Comparison of ENCODE assay signal across 18 cellular contexts in genomic region chr6:162056061-162056460, GRCh38.
DNase-seq lines count a peak whose midpoint lies in the region; ATAC-seq, FAIRE-seq and TF ChIP-seq lines count a peak whose summit lies in the region.
"Had no signal": no experiment of that assay in that cellular context is flagged by ENCODE, and none has a peak within 500 bp of the region (broad histone marks: within the 10 kb centered on the region; RNA-seq: fewer than 3 reads in every experiment).

No MANE protein-coding gene starts in this region.

- CTCF ChIA-PET in A549 (lab: Yijun Ruan, JAX) = interaction anchor here (0.7 to 1.4 kb wide), 3 partner anchors 75 to 220 kb away, joined by 3 to 4 read pairs (median 3); no protein-coding TSS in a partner anchor
- CTCF ChIA-PET in IMR-90 (lab: Yijun Ruan, JAX) = no interaction called here

- no peaks in the 10 kb centered on the region for H3K9me3 Mint-ChIP-seq in neural progenitor cell

- TF ChIP-seq CTCF in A549 (IDR thresholded peaks at IDR 0.05) (no peak), IMR-90 (conservative IDR thresholded peaks at IDR 0.05; ENCODE audit: low read depth, low read length) (no peak), neural progenitor cell (IDR thresholded peaks at IDR 0.05) (no peak)

- dilution Hi-C loops in IMR-90 (cut with HindIII; ENCODE audit: low sequenced_read_pairs, unreplicated experiment) = no loop called here

- no peak overlapping the region for H3K4me3 Mint-ChIP-seq in neural progenitor cell
- H3K4me3 Mint-ChIP-seq: CD14-positive monocyte had no signal

- H3K14ac ChIP-seq in IMR-90 (replicated peaks; ENCODE audit: low read depth, low read length) = no peak overlapping the region

- no peaks in the 10 kb centered on the region for H3F3A ChIP-seq in neural progenitor cell (ENCODE audit: low read depth)

- no peaks in the 10 kb centered on the region for H3K9me1 ChIP-seq in IMR-90 (ENCODE audit: insufficient read depth, low read length)

- no peaks in the 10 kb centered on the region for H3K36me3 Mint-ChIP-seq in neural progenitor cell
- H3K36me3 Mint-ChIP-seq: CD14-positive monocyte had no signal

- H2BK120ac ChIP-seq in IMR-90 (ENCODE audit: low read depth, low read length) = no peak overlapping the region

- TF ChIP-seq RAD21 in A549 (conservative IDR thresholded peaks at IDR 0.05 in 1 of 2, IDR thresholded peaks at IDR 0.05 in 1 of 2) (no peak), IMR-90 (IDR thresholded peaks at IDR 0.05; ENCODE audit: low read length) (no peak)

- H2AK9ac ChIP-seq in IMR-90 (replicated peaks; ENCODE audit: low read depth, low read length, poor library complexity) = no peak overlapping the region

- intact Hi-C loops in IMR-90 (cut with micrococcal nuclease) = no loop called here

- H3K27ac Mint-ChIP-seq in neural progenitor cell = no peak overlapping the region
- H3K27ac Mint-ChIP-seq: CD14-positive monocyte had no signal

- no peak overlapping the region for H2BK15ac ChIP-seq in IMR-90 (ENCODE audit: low read depth, low read length)

- no peak overlapping the region for H3K18ac ChIP-seq in IMR-90 (ENCODE audit: low read depth, low read length)

- H3K9ac ChIP-seq in BLaER1 treated with 17β-estradiol and CSF1 and Interleukin-3, amounts not matched to agents 10 nM and 100 nM = no peak overlapping the region
- H3K9ac ChIP-seq in IMR-90 (ENCODE audit: low read depth, low read length) (no peak overlapping the region), neural progenitor cell (no peak overlapping the region)

- H3K4me1 ChIP-seq in A549 (peaks cover 37% of the 10 kb centered on the region), IMR-90 (ENCODE audit: control insufficient read depth, insufficient read depth, low read length) (no peaks in the 10 kb centered on the region), neural progenitor cell (no peaks in the 10 kb centered on the region)
- H3K4me1 ChIP-seq in BLaER1 treated with 17β-estradiol and CSF1 and Interleukin-3, amounts not matched to agents 10 nM and 100 nM = peaks cover 10 to 65% (median 51%) of the 10 kb centered on the region in 10 experiments; a peak in 19 of 20 replicates
- H3K4me1 ChIP-seq: HAP-1 had no signal

- H3K4me2 ChIP-seq in A549 (peak overlapping the region; percentile 75), IMR-90 (ENCODE audit: low read depth, low read length) (no peak overlapping the region), neural progenitor cell (no peak overlapping the region)
- peak overlapping the region; percentile 48 to 78 (median 70); a peak in 18 of 22 replicates for H3K4me2 ChIP-seq in BLaER1 treated with 17β-estradiol and CSF1 and Interleukin-3, amounts not matched to agents 10 nM and 100 nM
- H3K4me2 ChIP-seq: PC-9 had no signal

- no peak for TF ChIP-seq POLR2A in A549 (IDR thresholded peaks at IDR 0.05; ENCODE audit: low read length)
- TF ChIP-seq POLR2A in IMR-90 (IDR thresholded peaks at IDR 0.05; ENCODE audit: low read depth, low read length) = no peak

- DNase-seq in A549 (ENCODE audit: low read depth in 1 of 2, low spot score in 1 of 2) (no peak), IMR-90 (no peak), neural progenitor cell (ENCODE audit: low spot score) (no peak), middle frontal gyrus (ENCODE audit: extremely low spot score, low spot score) (no peak), NCI-H1436 treated with DMSO at 0.1 percent for 48 hours (lab: John Stamatoyannopoulos, UW) (no peak), NCI-H1694 treated with DMSO at 0.1 percent for 48 hours (lab: John Stamatoyannopoulos, UW) (no peak)
- DNase-seq: COR-L47, NCI-H1105, NCI-H187, NCI-H2107, NCI-H345, NCI-H524 treated with DMSO at 0.1 percent for 48 hours, PC-9 had no signal

- H3K56ac ChIP-seq in IMR-90 (ENCODE audit: extremely low read depth, insufficient read depth, low read length) = no peak overlapping the region

- H3K79me2 ChIP-seq in neural progenitor cell (ENCODE audit: low read depth) = no peaks in the 10 kb centered on the region

- 97% methylated on average over 11 of the region's 11 CpGs for WGBS in A549 (ENCODE audit: missing lambda C conversion rate)
- WGBS in IMR-90 (ENCODE audit: extremely low coverage in 2 of 2, insufficient read length in 1 of 2), 2 experiments = 89% methylated on average over 7 of the region's 11 CpGs; no CpG with 5 or more reads in 1 of the 2 experiments

- BruUV-seq in IMR-90 (replicated peaks; lab: Mats Ljungman, UMichigan) = no TSS peak

- TF ChIP-seq EP300 in A549 (IDR thresholded peaks at IDR 0.05) = no peak

- H3K9me3 ChIP-seq in A549 (no peaks in the 10 kb centered on the region), IMR-90 (ENCODE audit: control insufficient read depth, insufficient read depth, low read length) (peaks cover 38% of the 10 kb centered on the region), neural progenitor cell (ENCODE audit: low read depth) (no peaks in the 10 kb centered on the region)
- H3K9me3 ChIP-seq in BLaER1 treated with 17β-estradiol and CSF1 and Interleukin-3, amounts not matched to agents 10 nM and 100 nM (replicated peaks in 1 of 11) = peaks cover 0 to 8% (median 6%) of the 10 kb centered on the region in 11 experiments; a peak in 9 of 22 replicates
- H3K9me3 ChIP-seq: HAP-1 had no signal

- H3K27me3 ChIP-seq in BLaER1 treated with 17β-estradiol and CSF1 and Interleukin-3, amounts not matched to agents 10 nM and 100 nM = no peaks in the 10 kb centered on the region
- no peaks in the 10 kb centered on the region for H3K27me3 ChIP-seq in IMR-90 (ENCODE audit: control insufficient read depth, insufficient read depth, low read length)
- no peaks in the 10 kb centered on the region for H3K27me3 ChIP-seq in neural progenitor cell

- no peak overlapping the region for H2BK5ac ChIP-seq in IMR-90 (ENCODE audit: low read depth, low read length, poor library complexity, severe bottlenecking)

- H3K79me1 ChIP-seq in IMR-90 (ENCODE audit: low read depth in 1 of 2, low read length in 2 of 2) = no peaks in the 10 kb centered on the region

- in situ Hi-C loops in IMR-90 (cut with MboI; ENCODE audit: low sequenced_read_pairs) = no loop called here

- H4K5ac ChIP-seq in IMR-90 (ENCODE audit: low read depth, low read length) = no peak overlapping the region

- H3K36me3 ChIP-seq in BLaER1 treated with 17β-estradiol and CSF1 and Interleukin-3, amounts not matched to agents 10 nM and 100 nM = no peaks in the 10 kb centered on the region; a peak in 1 of 22 replicates
- H3K36me3 ChIP-seq in IMR-90 (ENCODE audit: control insufficient read depth, insufficient read depth, low read length) (no peaks in the 10 kb centered on the region), neural progenitor cell (no peaks in the 10 kb centered on the region)
- H3K36me3 ChIP-seq: HAP-1 had no signal

- H3K27ac ChIP-seq in A549 (peak overlapping the region; percentile 82 to 89; a peak in 4 of 6 replicates), IMR-90 (ENCODE audit: insufficient read depth, low read length) (no peak overlapping the region), neural progenitor cell (no peak overlapping the region)
- H3K27ac ChIP-seq in BLaER1 treated with 17β-estradiol and CSF1 and Interleukin-3, amounts not matched to agents 10 nM and 100 nM = no peak overlapping the region
- H3K27ac ChIP-seq: PC-9, RWPE1 had no signal

- POLR2A ChIA-PET in A549 (lab: Yijun Ruan, JAX) (no interaction called here), IMR-90 (lab: Charles Lee; ENCODE audit: unreplicated experiment) (no interaction called here)

- no peaks in the 10 kb centered on the region for H4K20me1 ChIP-seq in BLaER1 treated with 17β-estradiol and CSF1 and Interleukin-3, amounts not matched to agents 10 nM and 100 nM
- H4K20me1 ChIP-seq in IMR-90 (ENCODE audit: insufficient read depth, low read length) (no peaks in the 10 kb centered on the region), neural progenitor cell (ENCODE audit: low read depth) (no peaks in the 10 kb centered on the region)

- no peak for FAIRE-seq in A549 (lab: Jason Lieb, UNC)
- FAIRE-seq: G401.6 had no signal

- no peak overlapping the region for H4K8ac ChIP-seq in IMR-90 (ENCODE audit: low read depth in 2 of 2, low read length in 2 of 2)

- H2BK20ac ChIP-seq in IMR-90 (ENCODE audit: low read depth, low read length) = no peak overlapping the region

- H2AFZ ChIP-seq in IMR-90 (replicated peaks; ENCODE audit: low read length, poor library complexity) (peak overlapping the region; percentile 11), neural progenitor cell (replicated peaks) (peak overlapping the region; percentile 21)
- H2AFZ ChIP-seq: PC-9 had no signal

- H3K4me1 Mint-ChIP-seq in neural progenitor cell = peaks cover 24% of the 10 kb centered on the region
- H3K4me1 Mint-ChIP-seq: CD14-positive monocyte had no signal

- no peak overlapping the region for H3K23ac ChIP-seq in IMR-90 (ENCODE audit: low read depth, low read length)

- no peak overlapping the region for H3K4ac ChIP-seq in IMR-90 (ENCODE audit: low read depth, low read length)

- H4K91ac ChIP-seq in IMR-90 (ENCODE audit: insufficient read depth, low read depth, low read length) = no peak overlapping the region

- ATAC-seq in A549 = no peak
- no peak for ATAC-seq in IMR-90 (ENCODE audit: low read depth)

- H3K4me3 ChIP-seq in A549 = no peak overlapping the region
- H3K4me3 ChIP-seq in BLaER1 treated with 17β-estradiol and CSF1 and Interleukin-3, amounts not matched to agents 10 nM and 100 nM = no peak overlapping the region
- H3K4me3 ChIP-seq in IMR-90 (ENCODE audit: insufficient read depth, low read depth, low read length) = no peak overlapping the region
- no peak overlapping the region for H3K4me3 ChIP-seq in neural progenitor cell
- H3K4me3 ChIP-seq: HAP-1, PC-9 had no signal

- peaks cover 2% of the 10 kb centered on the region for H3K27me3 Mint-ChIP-seq in neural progenitor cell (ENCODE audit: insufficient read depth, low read depth)

- no peak overlapping the region for H2AK5ac ChIP-seq in IMR-90 (ENCODE audit: low read depth, low read length)

TF ChIP-seq in A549, 52 proteins besides CTCF, POLR2A, EP300 and RAD21 (continues in another document):
- no peak for TF ChIP-seq HEYL (CRISPR knock-in tag; IDR thresholded peaks at IDR 0.05)
- no peak for TF ChIP-seq ZFP36 (IDR thresholded peaks at IDR 0.05; ENCODE audit: borderline replicate concordance, partially characterized antibody)
- TF ChIP-seq HOXB13 (CRISPR knock-in tag; IDR thresholded peaks at IDR 0.05; ENCODE audit: low read depth) = no peak
- TF ChIP-seq EHMT2 (IDR thresholded peaks at IDR 0.05; ENCODE audit: low read depth) = no peak
- TF ChIP-seq FOSB (CRISPR knock-in tag; IDR thresholded peaks at IDR 0.05) = no peak

TF ChIP-seq in IMR-90, 13 proteins besides CTCF, POLR2A, EP300 and RAD21 (continues in another document):
- no peak for TF ChIP-seq RFX5 (IDR thresholded peaks at IDR 0.05; ENCODE audit: low read depth, low read length)
- no peak for TF ChIP-seq CHD1 (IDR thresholded peaks at IDR 0.05; ENCODE audit: low read depth, low read length)
- no peak for TF ChIP-seq CEBPB (IDR thresholded peaks at IDR 0.05; ENCODE audit: low read depth, low read length)
- TF ChIP-seq MAZ (IDR thresholded peaks at IDR 0.05; ENCODE audit: borderline replicate concordance, low read depth, low read length) = no peak

Comparison
In these comparisons a context has a peak if more than half of its experiments do, and no peak if none do; other contexts are left out.
1. H3K27ac ChIP-seq: peak in A549 (2 of 2); none in BLaER1 treated with 17β-estradiol and CSF1 and Interleukin-3, amounts not matched to agents 10 nM and 100 nM (0 of 11), IMR-90 (single experiment) and neural progenitor cell (single experiment).
2. H3K4me2 ChIP-seq: peak in A549 (single experiment) and BLaER1 treated with 17β-estradiol and CSF1 and Interleukin-3, amounts not matched to agents 10 nM and 100 nM (11 of 11); none in IMR-90 (single experiment) and neural progenitor cell (single experiment).